In the genomic region with DNA sequence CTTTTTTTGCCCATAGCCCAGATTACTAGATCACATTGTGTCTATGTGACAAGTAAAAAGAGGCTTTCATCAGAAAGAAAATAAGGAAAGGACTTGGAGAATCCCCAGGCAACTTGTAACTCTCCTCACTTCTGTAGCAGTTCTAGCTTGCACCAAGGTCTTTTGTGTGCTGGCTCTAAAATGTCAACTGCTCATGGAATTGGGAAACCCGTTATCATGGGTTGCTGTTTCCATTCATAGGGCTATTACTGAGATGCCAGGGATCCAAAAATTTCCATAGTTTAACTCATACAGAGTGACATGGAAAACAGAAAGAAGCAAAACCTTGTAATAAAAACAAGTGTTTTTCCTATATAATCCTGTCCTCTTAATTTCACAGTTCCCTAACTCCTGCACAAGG, we compare ENCODE assay signal across 18 cellular contexts.
DNase-seq lines count a peak whose midpoint lies in the region; ATAC-seq and TF ChIP-seq lines count a peak whose summit lies in the region.
"Had no signal": no experiment of that assay in that cellular context is flagged by ENCODE, and none has a peak within 500 bp of the region (broad histone marks: within the 10 kb centered on the region; RNA-seq: fewer than 3 reads in every experiment).

No MANE protein-coding gene starts in this region.

- in situ Hi-C loops in GM13976 (cut with MboI; ENCODE audit: low sequenced_read_pairs, unreplicated experiment), result no loop called here

- DNase-seq in Right ventricle myocardium superior, result no peak
- no peak for DNase-seq in left cardiac atrium
- no peak for DNase-seq in right cardiac atrium
- DNase-seq in right atrium auricular region (ENCODE audit: low spot score), result no peak
- DNase-seq in pons (ENCODE audit: low spot score), result peak; percentile 8
- no peak for DNase-seq in NCI-H1930 (lab: John Stamatoyannopoulos, UW)
- DNase-seq in GM13976 (ENCODE audit: low spot score), result no peak
- DNase-seq: AML-193; Caco-2; Calu3; CD4-positive, alpha-beta T cell; CD8-positive, alpha-beta T cell; DMS79 treated with DMSO at 0.1 percent for 48 hours; GF-D8 had no signal

- H3K27ac ChIP-seq in right cardiac atrium (ENCODE audit: low read length), result no peak overlapping the region
- H3K27ac ChIP-seq in right atrium auricular region, result no peak overlapping the region
- H3K27ac ChIP-seq: 22Rv1; A549; BLaER1 treated with 17β-estradiol and CSF1 and Interleukin-3, amounts not matched to agents 10 nM and 100 nM; C4-2B had no signal

- ATAC-seq in Right ventricle myocardium superior (ENCODE audit: poor library complexity) (peak; percentile 24), left cardiac atrium (no peak), right cardiac atrium (peak; percentile 22 to 32)
- ATAC-seq: A549; CD8-positive, alpha-beta T cell had no signal

- intact Hi-C loops in Right ventricle myocardium superior (cut with DNase I) (no loop called here), left cardiac atrium (cut with DNase I) (no loop called here), right cardiac atrium (cut with DNase I) (no loop called here)

- no peak for TF ChIP-seq CTCF in right atrium auricular region (IDR thresholded peaks at IDR 0.05)
- no peak for TF ChIP-seq CTCF in GM13976 (IDR thresholded peaks at IDR 0.05; ENCODE audit: borderline replicate concordance, control extremely low read depth, extremely low read depth, insufficient read depth, missing control alignments)

- H3K4me1 ChIP-seq in right cardiac atrium (ENCODE audit: control insufficient read depth, insufficient read depth, low read length), result peaks cover 2% of the 10 kb centered on the region
- no peaks in the 10 kb centered on the region for H3K4me1 ChIP-seq in right atrium auricular region
- H3K4me1 ChIP-seq: A549, Caco-2 had no signal

- H3K36me3 ChIP-seq in right atrium auricular region, result no peaks in the 10 kb centered on the region
- H3K36me3 ChIP-seq: BLaER1 treated with 17β-estradiol and CSF1 and Interleukin-3, amounts not matched to agents 10 nM and 100 nM had no signal

- WGBS in right cardiac atrium, result 51% methylated on average over 1 of the region's 1 CpG

- H3K9me3 ChIP-seq in right cardiac atrium (ENCODE audit: control insufficient read depth, low read length) (peaks cover 3% of the 10 kb centered on the region), right atrium auricular region (no peaks in the 10 kb centered on the region)
- H3K9me3 ChIP-seq: A549; BLaER1 treated with 17β-estradiol and CSF1 and Interleukin-3, amounts not matched to agents 10 nM and 100 nM; Caco-2 had no signal

- no peaks in the 10 kb centered on the region for H3K27me3 ChIP-seq in right cardiac atrium (ENCODE audit: control insufficient read depth, insufficient read depth)
- H3K27me3 ChIP-seq in right atrium auricular region, result no peaks in the 10 kb centered on the region
- H3K27me3 ChIP-seq: BLaER1 treated with 17β-estradiol and CSF1 and Interleukin-3, amounts not matched to agents 10 nM and 100 nM had no signal

- no peak overlapping the region for H3K4me3 ChIP-seq in right cardiac atrium (ENCODE audit: low read length)
- no peak overlapping the region for H3K4me3 ChIP-seq in right atrium auricular region
- H3K4me3 ChIP-seq: A549; BLaER1 treated with 17β-estradiol and CSF1 and Interleukin-3, amounts not matched to agents 10 nM and 100 nM had no signal

Comparison
In these comparisons a context has a peak if more than half of its experiments do, and no peak if none do; other contexts are left out.
1. ATAC-seq: peak in Right ventricle myocardium superior (single experiment) and right cardiac atrium (2 of 2); none in left cardiac atrium (0 of 2).